ENCODE assay signal across 17 cellular contexts in the genomic region with DNA sequence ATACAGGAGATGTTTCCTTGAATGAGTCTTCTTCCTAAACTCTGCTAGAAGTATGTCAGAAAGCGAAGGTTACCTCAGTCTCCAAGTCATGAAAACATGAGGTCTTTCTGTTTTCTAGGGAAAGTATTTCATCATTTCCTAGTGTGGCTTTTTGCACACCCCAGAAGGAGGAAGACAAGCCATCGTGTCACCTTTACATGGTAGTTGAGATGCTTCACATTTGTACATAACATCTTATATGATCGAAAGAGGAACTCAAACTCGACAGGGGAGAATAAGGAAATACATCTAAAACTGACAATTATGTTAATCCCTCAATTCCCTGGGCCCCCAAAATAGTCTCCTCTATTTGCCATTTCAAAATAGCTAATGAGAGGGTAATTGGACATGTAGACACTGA.
A peak's percentile ranks its signal among the peaks of the same experiment; 100 is the strongest.
DNase-seq lines count a peak whose midpoint lies in the region; ATAC-seq, FAIRE-seq and TF ChIP-seq lines count a peak whose summit lies in the region.
"Had no signal": no experiment of that assay in that cellular context is flagged by ENCODE, and none has a peak within 500 bp of the region (broad histone marks: within the 10 kb centered on the region; RNA-seq: fewer than 3 reads in every experiment).

No MANE protein-coding gene starts in this region.

- peaks cover 4% of the 10 kb centered on the region for H3K9me3 Mint-ChIP-seq in memory B cell

- H3K36me3 Mint-ChIP-seq in memory B cell = peaks cover 8% of the 10 kb centered on the region

- peak; percentile 88 for ATAC-seq in memory B cell (ENCODE audit: low read depth)
- no peak for ATAC-seq in GM19452 (IDR thresholded peaks at IDR 0.05; ENCODE audit: unreplicated experiment)

- no peak for DNase-seq in GM12891 (ENCODE audit: insufficient read length, low spot score)
- DNase-seq in Kasumi-1 (lab: John Stamatoyannopoulos, UW) = peak; percentile 26 to 29
- DNase-seq in SKM-1 (lab: John Stamatoyannopoulos, UW; ENCODE audit: unreplicated experiment) = peak; percentile 72
- no peak for DNase-seq in memory B cell (ENCODE audit: low spot score in 2 of 2)
- DNase-seq in dedifferentiated amniotic fluid mesenchymal stem cell (ENCODE audit: extremely low spot score) = no peak
- DNase-seq in 8988T = no peak
- DNase-seq: activated CD4-positive, alpha-beta T cell treated with anti-CD3 and anti-CD28 coated beads for 4 hours; cortex of kidney; DMS 273 treated with DMSO at 0.1 percent for 48 hours; foreskin melanocyte; GOT3; MM.1S; NCI-H2081; SJCRH30; stimulated activated CD4-positive, alpha-beta T cell treated with anti-CD3 and anti-CD28 coated beads, Interleukin-1b, Interleukin-23, amount 100 ng/mL, for 48 hours had no signal

- H3K27ac Mint-ChIP-seq in memory B cell = peak overlapping the region; percentile 96
- H3K27ac Mint-ChIP-seq: nephron had no signal

- no peaks in the 10 kb centered on the region for H3K27me3 Mint-ChIP-seq in memory B cell

- peak; percentile 89 for FAIRE-seq in GM12891 (lab: Jason Lieb, UNC)

- H3K4me1 Mint-ChIP-seq in memory B cell = peaks cover 43% of the 10 kb centered on the region

- TF ChIP-seq POLR2A in GM12891 (IDR thresholded peaks at IDR 0.05; ENCODE audit: low read depth, low read length) = no peak

- H3K4me3 Mint-ChIP-seq in memory B cell = peak overlapping the region; percentile 41
- H3K4me3 Mint-ChIP-seq: nephron had no signal

TF ChIP-seq in GM12891, 5 proteins besides CTCF, POLR2A, EP300 and RAD21:
- TF ChIP-seq SPI1 (IDR thresholded peaks at IDR 0.05; ENCODE audit: low read depth, low read length) (peak; percentile 84), POLR2AphosphoS5 (IDR thresholded peaks at IDR 0.05; ENCODE audit: low read depth, low read length) (no peak), PAX5 (IDR thresholded peaks at IDR 0.05; ENCODE audit: insufficient read depth, low read length, severe bottlenecking) (no peak), POU2F2 (IDR thresholded peaks at IDR 0.05; ENCODE audit: low read depth, low read length) (no peak)

Comparison
In these comparisons a context has a peak if more than half of its experiments do, and no peak if none do; other contexts are left out.
1. DNase-seq: peak in Kasumi-1 (2 of 2) and SKM-1 (single experiment); none in GM12891 (single experiment), memory B cell (0 of 2), dedifferentiated amniotic fluid mesenchymal stem cell (single experiment) and 8988T (single experiment).